In the genomic region with DNA sequence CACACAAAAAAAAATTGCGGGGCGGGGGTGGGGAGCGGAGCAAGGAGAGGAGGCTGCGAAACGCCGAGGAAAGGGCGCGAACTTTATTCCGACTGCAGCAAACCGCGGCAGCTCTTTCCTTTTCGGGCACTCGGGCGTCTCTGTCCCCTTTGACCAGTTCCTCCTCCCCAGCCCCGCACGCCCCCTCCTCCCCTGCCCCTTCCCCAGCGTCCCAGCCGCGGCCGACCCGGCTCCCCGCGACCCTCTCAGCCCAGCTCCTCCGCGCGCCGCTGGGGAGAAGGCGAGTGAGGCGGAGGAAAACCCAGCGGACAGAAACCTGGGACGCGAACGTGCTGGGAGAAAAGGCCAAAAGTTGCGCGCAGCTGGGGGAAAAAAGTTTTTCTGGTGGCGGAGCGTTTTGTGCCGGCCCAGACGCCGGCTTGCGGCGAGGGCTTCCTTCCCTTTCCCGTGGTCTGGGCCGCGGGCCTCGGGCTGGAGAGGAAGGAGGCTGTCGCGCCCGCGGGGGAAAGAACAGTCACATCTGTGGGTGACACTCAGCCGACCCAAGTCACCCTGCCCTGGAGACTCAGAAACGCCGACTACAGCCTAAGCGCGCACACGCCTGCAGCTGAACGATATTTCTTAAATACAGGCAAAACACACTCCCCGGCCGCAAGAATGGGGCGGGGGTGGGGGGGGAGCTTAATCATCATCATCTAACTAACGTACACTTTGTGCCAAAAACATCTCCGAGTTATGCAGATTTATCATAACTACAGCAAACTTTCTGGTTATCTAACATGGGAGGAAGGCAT, we compare ENCODE assay signal across 8 cellular contexts. TPM values are rescaled to one million over a fixed set of nuclear protein-coding genes. Genes with fewer than 3 reads are reported as not detected.
DNase-seq lines count a peak whose midpoint lies in the region; ATAC-seq and TF ChIP-seq lines count a peak whose summit lies in the region.

No MANE protein-coding gene starts in this region.

- no peaks in the 10 kb centered on the region for H3K9me3 ChIP-seq in upper lobe of left lung

- peaks cover 7 to 25% (median 12%) of the 10 kb centered on the region in 4 donors for H3K4me1 ChIP-seq in upper lobe of left lung

- H3K27ac ChIP-seq in RWPE1 (no peak overlapping the region), upper lobe of left lung (peak overlapping the region; percentile 78 to 89 (median 85))

- CTCF ChIA-PET in RWPE1 (lab: Yijun Ruan, JAX), result no interaction called here

- ATAC-seq in upper lobe of left lung (ENCODE audit: low FRiP score in 2 of 2), result peak; percentile 65 to 67

- TF ChIP-seq CTCF in RWPE1 (conservative IDR thresholded peaks at IDR 0.05; ENCODE audit: low read depth) (no peak), epithelial cell of esophagus (IDR thresholded peaks at IDR 0.05; ENCODE audit: insufficient read depth, low read depth, low read length, missing control alignments) (no peak), upper lobe of left lung (IDR thresholded peaks at IDR 0.05) (no peak)

- 1 to 2% methylated on average over 38 to 40 of the region's 62 CpGs for WGBS in upper lobe of left lung, 2 donors

- DNase-seq in SIG-M5 treated with dmso at 0.1 percent for 504 hours (lab: John Stamatoyannopoulos, UW; ENCODE audit: unreplicated experiment) (peak; percentile 13), SIG-M5 (lab: John Stamatoyannopoulos, UW) (no peak), RWPE1 (ENCODE audit: low spot score) (peak; percentile 56), epithelial cell of esophagus (ENCODE audit: low read depth) (peak; percentile 48), midbrain (lab: John Stamatoyannopoulos, UW) (peak; percentile 34), upper lobe of left lung (peak; percentile 38 to 87), 8988T (no peak), GOT3 (lab: John Stamatoyannopoulos, UW) (no peak)

- TF ChIP-seq POLR2A in upper lobe of left lung (IDR thresholded peaks at IDR 0.05), result peak in 1 of 4 donors; percentile 45

- no peaks in the 10 kb centered on the region for H3K36me3 ChIP-seq in upper lobe of left lung

- POLR2A ChIA-PET in RWPE1 (lab: Yijun Ruan, JAX; ENCODE audit: low non-redundant PET), result no interaction called here

- no peak for TF ChIP-seq EP300 in upper lobe of left lung (IDR thresholded peaks at IDR 0.05)

- H3K27me3 ChIP-seq in upper lobe of left lung, result peaks cover 0 to 6% (median 0%) of the 10 kb centered on the region in 4 donors

- H3K4me3 ChIP-seq in epithelial cell of esophagus (ENCODE audit: low read length) (peak overlapping the region; percentile 42), upper lobe of left lung (peak overlapping the region; percentile 50 to 68 (median 53))

RNA-seq across cellular contexts. Expression of gene BNC2, which starts 1.1 kb away (rescaled TPM):
- total RNA-seq in upper lobe of left lung, result 10 to 100 TPM in 4 of 6 donors, 1 to 10 TPM in 2; 4.6 to 21.7 (median 10.7) TPM

Comparison
In these comparisons a context has a peak if more than half of its experiments do, and no peak if none do; other contexts are left out.
1. DNase-seq: peak in SIG-M5 treated with dmso at 0.1 percent for 504 hours (single experiment), RWPE1 (single experiment), epithelial cell of esophagus (single experiment), midbrain (single experiment) and upper lobe of left lung (2 of 2); none in SIG-M5 (single experiment), 8988T (single experiment) and GOT3 (single experiment).